1 cellular context compared by ENCODE assay signal in genomic region chr11:126189109-126189929, GRCh38.
TF ChIP-seq lines count a peak whose summit lies in the region.

No MANE protein-coding gene starts in this region.

TF ChIP-seq in HepG2, 621 proteins besides CTCF, POLR2A, EP300 and RAD21 (continued from another document and continues in another):
- no peak for TF ChIP-seq PRDM15 (CRISPR knock-in tag; IDR thresholded peaks at IDR 0.05)
- TF ChIP-seq ZNF414 (CRISPR knock-in tag; IDR thresholded peaks at IDR 0.05): peak; percentile 72; the same call in 1 of the 2 replicates
- TF ChIP-seq THYN1 (CRISPR knock-in tag; IDR thresholded peaks at IDR 0.05; ENCODE audit: borderline replicate concordance, low read depth): no peak
- no peak for TF ChIP-seq PITX1 (CRISPR knock-in tag; IDR thresholded peaks at IDR 0.05)
- peak; percentile 94 for TF ChIP-seq PHF21A (CRISPR knock-in tag; IDR thresholded peaks at IDR 0.05)
- TF ChIP-seq KLF15 (CRISPR knock-in tag; IDR thresholded peaks at IDR 0.05; ENCODE audit: borderline replicate concordance): no peak
- TF ChIP-seq LCORL (IDR thresholded peaks at IDR 0.05): no peak
- peak; percentile 98 for TF ChIP-seq LCORL (CRISPR knock-in tag; IDR thresholded peaks at IDR 0.05)
- no peak for TF ChIP-seq PHB2 (IDR thresholded peaks at IDR 0.05; ENCODE audit: partially characterized antibody)
- TF ChIP-seq, protein P1, sequence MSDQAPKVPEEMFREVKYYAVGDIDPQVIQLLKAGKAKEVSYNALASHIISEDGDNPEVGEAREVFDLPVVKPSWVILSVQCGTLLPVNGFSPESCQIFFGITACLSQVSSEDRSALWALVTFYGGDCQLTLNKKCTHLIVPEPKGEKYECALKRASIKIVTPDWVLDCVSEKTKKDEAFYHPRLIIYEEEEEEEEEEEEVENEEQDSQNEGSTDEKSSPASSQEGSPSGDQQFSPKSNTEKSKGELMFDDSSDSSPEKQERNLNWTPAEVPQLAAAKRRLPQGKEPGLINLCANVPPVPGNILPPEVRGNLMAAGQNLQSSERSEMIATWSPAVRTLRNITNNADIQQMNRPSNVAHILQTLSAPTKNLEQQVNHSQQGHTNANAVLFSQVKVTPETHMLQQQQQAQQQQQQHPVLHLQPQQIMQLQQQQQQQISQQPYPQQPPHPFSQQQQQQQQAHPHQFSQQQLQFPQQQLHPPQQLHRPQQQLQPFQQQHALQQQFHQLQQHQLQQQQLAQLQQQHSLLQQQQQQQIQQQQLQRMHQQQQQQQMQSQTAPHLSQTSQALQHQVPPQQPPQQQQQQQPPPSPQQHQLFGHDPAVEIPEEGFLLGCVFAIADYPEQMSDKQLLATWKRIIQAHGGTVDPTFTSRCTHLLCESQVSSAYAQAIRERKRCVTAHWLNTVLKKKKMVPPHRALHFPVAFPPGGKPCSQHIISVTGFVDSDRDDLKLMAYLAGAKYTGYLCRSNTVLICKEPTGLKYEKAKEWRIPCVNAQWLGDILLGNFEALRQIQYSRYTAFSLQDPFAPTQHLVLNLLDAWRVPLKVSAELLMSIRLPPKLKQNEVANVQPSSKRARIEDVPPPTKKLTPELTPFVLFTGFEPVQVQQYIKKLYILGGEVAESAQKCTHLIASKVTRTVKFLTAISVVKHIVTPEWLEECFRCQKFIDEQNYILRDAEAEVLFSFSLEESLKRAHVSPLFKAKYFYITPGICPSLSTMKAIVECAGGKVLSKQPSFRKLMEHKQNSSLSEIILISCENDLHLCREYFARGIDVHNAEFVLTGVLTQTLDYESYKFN (CRISPR knock-in tag; conservative IDR thresholded peaks at IDR 0.05): peak; percentile 92
- no peak for TF ChIP-seq SNRNP70 (IDR thresholded peaks at IDR 0.05; ENCODE audit: low read depth, low read length)
- TF ChIP-seq ZSCAN9 (CRISPR knock-in tag; IDR thresholded peaks at IDR 0.05; ENCODE audit: borderline replicate concordance): peak; percentile 59; the same call in 1 of the 2 replicates
- no peak for TF ChIP-seq ZNF670 (CRISPR knock-in tag; IDR thresholded peaks at IDR 0.05; ENCODE audit: borderline replicate concordance)
- TF ChIP-seq, protein P2, sequence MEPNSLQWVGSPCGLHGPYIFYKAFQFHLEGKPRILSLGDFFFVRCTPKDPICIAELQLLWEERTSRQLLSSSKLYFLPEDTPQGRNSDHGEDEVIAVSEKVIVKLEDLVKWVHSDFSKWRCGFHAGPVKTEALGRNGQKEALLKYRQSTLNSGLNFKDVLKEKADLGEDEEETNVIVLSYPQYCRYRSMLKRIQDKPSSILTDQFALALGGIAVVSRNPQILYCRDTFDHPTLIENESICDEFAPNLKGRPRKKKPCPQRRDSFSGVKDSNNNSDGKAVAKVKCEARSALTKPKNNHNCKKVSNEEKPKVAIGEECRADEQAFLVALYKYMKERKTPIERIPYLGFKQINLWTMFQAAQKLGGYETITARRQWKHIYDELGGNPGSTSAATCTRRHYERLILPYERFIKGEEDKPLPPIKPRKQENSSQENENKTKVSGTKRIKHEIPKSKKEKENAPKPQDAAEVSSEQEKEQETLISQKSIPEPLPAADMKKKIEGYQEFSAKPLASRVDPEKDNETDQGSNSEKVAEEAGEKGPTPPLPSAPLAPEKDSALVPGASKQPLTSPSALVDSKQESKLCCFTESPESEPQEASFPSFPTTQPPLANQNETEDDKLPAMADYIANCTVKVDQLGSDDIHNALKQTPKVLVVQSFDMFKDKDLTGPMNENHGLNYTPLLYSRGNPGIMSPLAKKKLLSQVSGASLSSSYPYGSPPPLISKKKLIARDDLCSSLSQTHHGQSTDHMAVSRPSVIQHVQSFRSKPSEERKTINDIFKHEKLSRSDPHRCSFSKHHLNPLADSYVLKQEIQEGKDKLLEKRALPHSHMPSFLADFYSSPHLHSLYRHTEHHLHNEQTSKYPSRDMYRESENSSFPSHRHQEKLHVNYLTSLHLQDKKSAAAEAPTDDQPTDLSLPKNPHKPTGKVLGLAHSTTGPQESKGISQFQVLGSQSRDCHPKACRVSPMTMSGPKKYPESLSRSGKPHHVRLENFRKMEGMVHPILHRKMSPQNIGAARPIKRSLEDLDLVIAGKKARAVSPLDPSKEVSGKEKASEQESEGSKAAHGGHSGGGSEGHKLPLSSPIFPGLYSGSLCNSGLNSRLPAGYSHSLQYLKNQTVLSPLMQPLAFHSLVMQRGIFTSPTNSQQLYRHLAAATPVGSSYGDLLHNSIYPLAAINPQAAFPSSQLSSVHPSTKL (CRISPR knock-in tag; IDR thresholded peaks at IDR 0.05): peak; percentile 72
- TF ChIP-seq SMC3 (IDR thresholded peaks at IDR 0.05; ENCODE audit: low read length): no peak
- peak; percentile 58; the same call in 1 of the 2 replicates for TF ChIP-seq ZNF776 (CRISPR knock-in tag; IDR thresholded peaks at IDR 0.05)
- TF ChIP-seq FLYWCH1 (CRISPR knock-in tag; IDR thresholded peaks at IDR 0.05): no peak
- TF ChIP-seq ZNF788 (CRISPR knock-in tag; IDR thresholded peaks at IDR 0.05; ENCODE audit: borderline replicate concordance): peak; percentile 91; the same call in 1 of the 2 replicates
- no peak for TF ChIP-seq KLF6 (CRISPR knock-in tag; IDR thresholded peaks at IDR 0.05)
- TF ChIP-seq ZNF225 (CRISPR knock-in tag; IDR thresholded peaks at IDR 0.05): no peak
- TF ChIP-seq, protein P3, sequence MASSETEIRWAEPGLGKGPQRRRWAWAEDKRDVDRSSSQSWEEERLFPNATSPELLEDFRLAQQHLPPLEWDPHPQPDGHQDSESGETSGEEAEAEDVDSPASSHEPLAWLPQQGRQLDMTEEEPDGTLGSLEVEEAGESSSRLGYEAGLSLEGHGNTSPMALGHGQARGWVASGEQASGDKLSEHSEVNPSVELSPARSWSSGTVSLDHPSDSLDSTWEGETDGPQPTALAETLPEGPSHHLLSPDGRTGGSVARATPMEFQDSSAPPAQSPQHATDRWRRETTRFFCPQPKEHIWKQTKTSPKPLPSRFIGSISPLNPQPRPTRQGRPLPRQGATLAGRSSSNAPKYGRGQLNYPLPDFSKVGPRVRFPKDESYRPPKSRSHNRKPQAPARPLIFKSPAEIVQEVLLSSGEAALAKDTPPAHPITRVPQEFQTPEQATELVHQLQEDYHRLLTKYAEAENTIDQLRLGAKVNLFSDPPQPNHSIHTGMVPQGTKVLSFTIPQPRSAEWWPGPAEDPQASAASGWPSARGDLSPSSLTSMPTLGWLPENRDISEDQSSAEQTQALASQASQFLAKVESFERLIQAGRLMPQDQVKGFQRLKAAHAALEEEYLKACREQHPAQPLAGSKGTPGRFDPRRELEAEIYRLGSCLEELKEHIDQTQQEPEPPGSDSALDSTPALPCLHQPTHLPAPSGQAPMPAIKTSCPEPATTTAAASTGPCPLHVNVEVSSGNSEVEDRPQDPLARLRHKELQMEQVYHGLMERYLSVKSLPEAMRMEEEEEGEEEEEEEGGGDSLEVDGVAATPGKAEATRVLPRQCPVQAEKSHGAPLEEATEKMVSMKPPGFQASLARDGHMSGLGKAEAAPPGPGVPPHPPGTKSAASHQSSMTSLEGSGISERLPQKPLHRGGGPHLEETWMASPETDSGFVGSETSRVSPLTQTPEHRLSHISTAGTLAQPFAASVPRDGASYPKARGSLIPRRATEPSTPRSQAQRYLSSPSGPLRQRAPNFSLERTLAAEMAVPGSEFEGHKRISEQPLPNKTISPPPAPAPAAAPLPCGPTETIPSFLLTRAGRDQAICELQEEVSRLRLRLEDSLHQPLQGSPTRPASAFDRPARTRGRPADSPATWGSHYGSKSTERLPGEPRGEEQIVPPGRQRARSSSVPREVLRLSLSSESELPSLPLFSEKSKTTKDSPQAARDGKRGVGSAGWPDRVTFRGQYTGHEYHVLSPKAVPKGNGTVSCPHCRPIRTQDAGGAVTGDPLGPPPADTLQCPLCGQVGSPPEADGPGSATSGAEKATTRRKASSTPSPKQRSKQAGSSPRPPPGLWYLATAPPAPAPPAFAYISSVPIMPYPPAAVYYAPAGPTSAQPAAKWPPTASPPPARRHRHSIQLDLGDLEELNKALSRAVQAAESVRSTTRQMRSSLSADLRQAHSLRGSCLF (CRISPR knock-in tag; IDR thresholded peaks at IDR 0.05; ENCODE audit: borderline replicate concordance): no peak
- TF ChIP-seq PAX8 (CRISPR knock-in tag; IDR thresholded peaks at IDR 0.05; ENCODE audit: borderline replicate concordance): no peak
- TF ChIP-seq ARNTL (CRISPR knock-in tag; IDR thresholded peaks at IDR 0.05): no peak; the same call in 1 of the 2 replicates
- 0 out of 2 replicates have a peak, but pooled peaks have one; percentile 32 for TF ChIP-seq ZNF556 (CRISPR knock-in tag; IDR thresholded peaks at IDR 0.05; ENCODE audit: borderline replicate concordance)
- TF ChIP-seq KAT8 (CRISPR knock-in tag; IDR thresholded peaks at IDR 0.05): peak; percentile 55; the same call in 1 of the 2 replicates
- TF ChIP-seq ZNF616 (CRISPR knock-in tag; IDR thresholded peaks at IDR 0.05; ENCODE audit: low read depth): no peak
- TF ChIP-seq ZNF350 (CRISPR knock-in tag; IDR thresholded peaks at IDR 0.05; ENCODE audit: borderline replicate concordance, low read depth): no peak; the same call in 1 of the 2 replicates
- no peak for TF ChIP-seq ZNF296 (CRISPR knock-in tag; conservative IDR thresholded peaks at IDR 0.05)
- 0 out of 2 replicates have a peak, but pooled peaks have one; percentile 56 for TF ChIP-seq ZFP90 (CRISPR knock-in tag; IDR thresholded peaks at IDR 0.05; ENCODE audit: borderline replicate concordance)
- TF ChIP-seq ZNF333 (CRISPR knock-in tag; IDR thresholded peaks at IDR 0.05; ENCODE audit: borderline replicate concordance): no peak
- no peak for TF ChIP-seq ZNF234 (CRISPR knock-in tag; conservative IDR thresholded peaks at IDR 0.05)
- TF ChIP-seq SCMH1 (CRISPR knock-in tag; IDR thresholded peaks at IDR 0.05; ENCODE audit: borderline replicate concordance): no peak
- peak; percentile 34; the same call in 1 of the 2 replicates for TF ChIP-seq SIX4 (CRISPR knock-in tag; IDR thresholded peaks at IDR 0.05)
- no peak for TF ChIP-seq ZFP36 (IDR thresholded peaks at IDR 0.05; ENCODE audit: borderline replicate concordance, low read depth, low read length, partially characterized antibody)
- TF ChIP-seq ZNF367 (CRISPR knock-in tag; IDR thresholded peaks at IDR 0.05; ENCODE audit: borderline replicate concordance): no peak
- TF ChIP-seq RCOR2 (CRISPR knock-in tag; IDR thresholded peaks at IDR 0.05): peak; percentile 92
- TF ChIP-seq FOXP4 (CRISPR knock-in tag; IDR thresholded peaks at IDR 0.05): peak; percentile 80
- TF ChIP-seq ZNF451 (CRISPR knock-in tag; IDR thresholded peaks at IDR 0.05): no peak; the same call in 1 of the 2 replicates
- TF ChIP-seq, protein P4, sequence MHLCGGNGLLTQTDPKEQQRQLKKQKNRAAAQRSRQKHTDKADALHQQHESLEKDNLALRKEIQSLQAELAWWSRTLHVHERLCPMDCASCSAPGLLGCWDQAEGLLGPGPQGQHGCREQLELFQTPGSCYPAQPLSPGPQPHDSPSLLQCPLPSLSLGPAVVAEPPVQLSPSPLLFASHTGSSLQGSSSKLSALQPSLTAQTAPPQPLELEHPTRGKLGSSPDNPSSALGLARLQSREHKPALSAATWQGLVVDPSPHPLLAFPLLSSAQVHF (CRISPR knock-in tag; IDR thresholded peaks at IDR 0.05): no peak
- TF ChIP-seq ZNF274 (CRISPR knock-in tag; IDR thresholded peaks at IDR 0.05): no peak
